9 cellular contexts compared by ENCODE assay signal in genomic region chr19:55146078-55146647, GRCh38. TPM values are rescaled to one million over a fixed set of nuclear protein-coding genes. Genes with fewer than 3 reads are reported as not detected.
A peak's percentile ranks its signal among the peaks of the same experiment; 100 is the strongest.
DNase-seq lines count a peak whose midpoint lies in the region; ATAC-seq lines count a peak whose summit lies in the region.
"Had no signal": no experiment of that assay in that cellular context is flagged by ENCODE, and none has a peak within 500 bp of the region (broad histone marks: within the 10 kb centered on the region; RNA-seq: fewer than 3 reads in every experiment).

No MANE protein-coding gene starts in this region.

- DNase-seq in A172 (ENCODE audit: low spot score) (peak; percentile 88), ELF-1 (ENCODE audit: low read depth, low spot score) (peak; percentile 84), NCI-H1694 (lab: John Stamatoyannopoulos, UW) (peak; percentile 44), memory B cell (ENCODE audit: low spot score in 2 of 2) (no peak)
- peak; percentile 38 for DNase-seq in activated CD4-positive, alpha-beta memory T cell treated with anti-CD3 and anti-CD28 coated beads, Interleukin-2, amount 10 ng/mL, durations not matched to agents 7 days and 5 days
- no peak for DNase-seq in NK-92 treated with Interleukin-12 subunit alpha and Interleukin-12 subunit beta, amount 100 ng/mL, for 24 hours (lab: John Stamatoyannopoulos, UW)

- POLR2A ChIA-PET in activated CD4-positive, alpha-beta memory T cell treated with anti-CD3 and anti-CD28 coated beads, Interleukin-2, amount 10 ng/mL, durations not matched to agents 7 days and 5 days (lab: Charles Lee): no interaction called here

- no peak overlapping the region for H3K27ac Mint-ChIP-seq in activated CD4-positive, alpha-beta memory T cell treated with anti-CD3 and anti-CD28 coated beads, Interleukin-2, amount 10 ng/mL, durations not matched to agents 7 days and 5 days
- H3K27ac Mint-ChIP-seq in memory B cell: no peak overlapping the region

- H3K4me3 Mint-ChIP-seq in activated CD4-positive, alpha-beta memory T cell treated with anti-CD3 and anti-CD28 coated beads, Interleukin-2, amount 10 ng/mL, durations not matched to agents 7 days and 5 days: no peak overlapping the region
- no peak overlapping the region for H3K4me3 Mint-ChIP-seq in memory B cell

- no peaks in the 10 kb centered on the region for H3K36me3 Mint-ChIP-seq in activated CD4-positive, alpha-beta memory T cell treated with anti-CD3 and anti-CD28 coated beads, Interleukin-2, amount 10 ng/mL, durations not matched to agents 7 days and 5 days (ENCODE audit: low read depth)
- no peaks in the 10 kb centered on the region for H3K36me3 Mint-ChIP-seq in memory B cell

- CTCF ChIA-PET in activated CD4-positive, alpha-beta memory T cell treated with anti-CD3 and anti-CD28 coated beads, Interleukin-2, amount 10 ng/mL, durations not matched to agents 7 days and 5 days (lab: Charles Lee): interaction anchor here (0.5 to 0.8 kb wide), 3 partner anchors 14 to 358 kb away, joined by 4 to 6 read pairs (median 5); no protein-coding TSS in a partner anchor

- H3K4me1 Mint-ChIP-seq in activated CD4-positive, alpha-beta memory T cell treated with anti-CD3 and anti-CD28 coated beads, Interleukin-2, amount 10 ng/mL, durations not matched to agents 7 days and 5 days: peaks cover 7% of the 10 kb centered on the region
- peaks cover 11% of the 10 kb centered on the region for H3K4me1 Mint-ChIP-seq in memory B cell

- peaks cover 49% of the 10 kb centered on the region for H3K27me3 Mint-ChIP-seq in activated CD4-positive, alpha-beta memory T cell treated with anti-CD3 and anti-CD28 coated beads, Interleukin-2, amount 10 ng/mL, durations not matched to agents 7 days and 5 days
- peaks cover 36% of the 10 kb centered on the region for H3K27me3 Mint-ChIP-seq in memory B cell

- no peaks in the 10 kb centered on the region for H3K9me3 Mint-ChIP-seq in activated CD4-positive, alpha-beta memory T cell treated with anti-CD3 and anti-CD28 coated beads, Interleukin-2, amount 10 ng/mL, durations not matched to agents 7 days and 5 days
- no peaks in the 10 kb centered on the region for H3K9me3 Mint-ChIP-seq in memory B cell

- ATAC-seq in memory B cell (ENCODE audit: low read depth) (peak; percentile 23), GM21717 (IDR thresholded peaks at IDR 0.05; ENCODE audit: unreplicated experiment) (no peak), HG03108 (IDR thresholded peaks at IDR 0.05; ENCODE audit: unreplicated experiment) (no peak)

RNA-seq across cellular contexts. Expression of gene TNNT1, which starts 2.8 kb away (rescaled TPM):
- 467 and 500 TPM in 2 replicates for total RNA-seq in A172 (2014; rRNA removed; shearing (Covaris generic))
- total RNA-seq in activated CD4-positive, alpha-beta memory T cell treated with anti-CD3 and anti-CD28 coated beads, Interleukin-2, amount 10 ng/mL, durations not matched to agents 7 days and 5 days: under 1 TPM; 0.38 to 0.68 TPM

RNA-seq across cellular contexts. Expression of gene TNNI3, which starts 11.4 kb away (rescaled TPM):
- 0.77 TPM in 1 of 2 replicates, not detected in the other for total RNA-seq in A172 (2014; rRNA removed; shearing (Covaris generic))
- total RNA-seq in activated CD4-positive, alpha-beta memory T cell treated with anti-CD3 and anti-CD28 coated beads, Interleukin-2, amount 10 ng/mL, durations not matched to agents 7 days and 5 days: not detected
- total RNA-seq: dermis microvascular lymphatic vessel endothelial cell had no signal

RNA-seq across cellular contexts. Expression of gene DNAAF3, which starts 20.2 kb away (rescaled TPM):
- total RNA-seq in A172 (2014; rRNA removed; shearing (Covaris generic)): 10.6 and 15.6 TPM in 2 replicates
- not detected for total RNA-seq in activated CD4-positive, alpha-beta memory T cell treated with anti-CD3 and anti-CD28 coated beads, Interleukin-2, amount 10 ng/mL, durations not matched to agents 7 days and 5 days

RNA-seq across cellular contexts. Expression of gene PPP1R12C, which starts 28.7 kb away (rescaled TPM):
- total RNA-seq in A172 (2014; rRNA removed; shearing (Covaris generic)): 85.7 and 87.4 TPM in 2 replicates
- 100 to 1,000 TPM; 132 to 134 TPM for total RNA-seq in activated CD4-positive, alpha-beta memory T cell treated with anti-CD3 and anti-CD28 coated beads, Interleukin-2, amount 10 ng/mL, durations not matched to agents 7 days and 5 days

RNA-seq across cellular contexts. Expression of gene SYT5, which starts 33.9 kb away (rescaled TPM):
- 0.09 and 1.8 TPM in 2 replicates for total RNA-seq in A172 (2014; rRNA removed; shearing (Covaris generic))
- total RNA-seq in activated CD4-positive, alpha-beta memory T cell treated with anti-CD3 and anti-CD28 coated beads, Interleukin-2, amount 10 ng/mL, durations not matched to agents 7 days and 5 days: not detected

Comparison
In these comparisons a context has a peak if more than half of its experiments do, and no peak if none do; other contexts are left out.
1. DNase-seq: peak in A172 (single experiment), ELF-1 (single experiment), NCI-H1694 (single experiment) and activated CD4-positive, alpha-beta memory T cell treated with anti-CD3 and anti-CD28 coated beads, Interleukin-2, amount 10 ng/mL, durations not matched to agents 7 days and 5 days (single experiment); none in memory B cell (0 of 2) and NK-92 treated with Interleukin-12 subunit alpha and Interleukin-12 subunit beta, amount 100 ng/mL, for 24 hours (single experiment).
2. RNA of gene TNNT1, which starts 2.8 kb away (total RNA-seq): 467 to 500 TPM in A172; 0.38 to 0.68 TPM in activated CD4-positive, alpha-beta memory T cell treated with anti-CD3 and anti-CD28 coated beads, Interleukin-2, amount 10 ng/mL, durations not matched to agents 7 days and 5 days; every median in the first group is over 100 times any median in the second.
3. RNA of gene DNAAF3, which starts 20.2 kb away (total RNA-seq): 10.6 to 15.6 TPM in A172; not detected in activated CD4-positive, alpha-beta memory T cell treated with anti-CD3 and anti-CD28 coated beads, Interleukin-2, amount 10 ng/mL, durations not matched to agents 7 days and 5 days; every median in the first group is over 10 times any median in the second.